2 cellular contexts compared by ENCODE assay signal in the genomic region with DNA sequence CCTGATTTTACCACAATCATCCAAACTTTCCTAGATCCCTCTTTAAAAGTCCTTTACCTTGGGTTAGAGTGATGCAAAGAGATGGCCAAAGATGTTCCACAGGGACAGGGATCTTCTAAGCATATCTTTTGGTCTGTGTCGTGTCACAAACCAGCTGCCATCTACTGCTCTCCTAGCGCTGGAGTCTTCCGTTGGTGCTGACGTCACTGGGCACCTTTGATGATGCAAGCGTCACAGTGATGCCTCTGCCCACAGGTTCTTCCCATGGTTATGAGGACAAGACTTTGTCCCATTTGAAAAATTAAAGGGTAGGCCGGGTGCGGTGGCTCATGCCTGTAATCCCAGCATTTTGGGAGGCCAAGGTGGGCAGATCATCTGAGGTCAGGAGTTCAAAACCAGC.
TF ChIP-seq lines count a peak whose summit lies in the region.

No MANE protein-coding gene starts in this region.

TF ChIP-seq in IMR-90, 13 proteins besides CTCF, POLR2A, EP300 and RAD21:
- no peak for TF ChIP-seq CHD1 (IDR thresholded peaks at IDR 0.05; ENCODE audit: low read depth, low read length)

TF ChIP-seq in K562, 482 proteins besides CTCF, POLR2A, EP300 and RAD21:
- TF ChIP-seq, protein P1, sequence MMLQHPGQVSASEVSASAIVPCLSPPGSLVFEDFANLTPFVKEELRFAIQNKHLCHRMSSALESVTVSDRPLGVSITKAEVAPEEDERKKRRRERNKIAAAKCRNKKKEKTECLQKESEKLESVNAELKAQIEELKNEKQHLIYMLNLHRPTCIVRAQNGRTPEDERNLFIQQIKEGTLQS (IDR thresholded peaks at IDR 0.05): peak; percentile 55
- TF ChIP-seq, protein P1 (CRISPR knock-in tag; conservative IDR thresholded peaks at IDR 0.05): no peak
- TF ChIP-seq ATF1 (CRISPR knock-in tag; IDR thresholded peaks at IDR 0.05): no peak
- peak; percentile 55 for TF ChIP-seq ATF1 (tag; IDR thresholded peaks at IDR 0.05)
- TF ChIP-seq KDM4B (IDR thresholded peaks at IDR 0.05; ENCODE audit: borderline replicate concordance in 2 of 2, low read depth in 1 of 2): no peak
